24 cellular contexts compared by ENCODE assay signal in genomic region chr4:104940927-104941326, GRCh38.
"Had no signal": no experiment of that assay in that cellular context is flagged by ENCODE, and none has a peak within 500 bp of the region (broad histone marks: within the 10 kb centered on the region; RNA-seq: fewer than 3 reads in every experiment).

No MANE protein-coding gene starts in this region.

- H3K4me1 ChIP-seq: esophagus squamous epithelium, prostate gland, right atrium auricular region, stomach, thyroid gland had no signal

- H3K27ac ChIP-seq: esophagus squamous epithelium, prostate gland, right atrium auricular region, stomach, thyroid gland had no signal

- H3K9me3 ChIP-seq: esophagus squamous epithelium, prostate gland, right atrium auricular region, stomach, thyroid gland had no signal

- H3K27me3 ChIP-seq: esophagus squamous epithelium, right atrium auricular region, stomach, thyroid gland had no signal

- ATAC-seq: effector memory CD8-positive, alpha-beta T cell; left lobe of liver; naive thymus-derived CD4-positive, alpha-beta T cell; sciatic nerve had no signal

- FAIRE-seq: keratinocyte had no signal

- DNase-seq: cortex of kidney; effector memory CD8-positive, alpha-beta T cell; erythroblast; esophagus squamous epithelium; hypothalamus; immature natural killer cell; mesenchymal stem cell; naive thymus-derived CD4-positive, alpha-beta T cell; nucleus accumbens; stimulated activated CD4-positive, alpha-beta T cell treated with anti-CD3 and anti-CD28 coated beads, Interleukin-12 subunit alpha, Interleukin-12 subunit beta, amount 100 ng/mL, for 4 hours; stimulated activated CD4-positive, alpha-beta T cell treated with anti-CD3 and anti-CD28 coated beads, Interleukin-1b, Interleukin-23, amount 100 ng/mL, for 48 hours; stimulated activated CD4-positive, alpha-beta T cell treated with anti-CD3 and anti-CD28 coated beads, Interleukin-4, amount 100 ng/mL, for 1 hour; stimulated activated CD8-positive, alpha-beta memory T cell treated with anti-CD3 and anti-CD28 coated beads, Interleukin-4, amount 100 ng/mL, for 48 hours; stimulated activated naive CD4-positive, alpha-beta T cell treated with Interleukin-2 at 50 U/mL for 16 hours; stomach; thyroid gland; trophoblast cell had no signal

- H3K36me3 ChIP-seq: esophagus squamous epithelium, prostate gland, right atrium auricular region, stomach, thyroid gland had no signal

- H3K4me3 ChIP-seq: esophagus squamous epithelium, lung, prostate gland, right atrium auricular region, smooth muscle cell, stomach, thyroid gland had no signal

- H3K4me2 ChIP-seq: smooth muscle cell had no signal
